Comparison of ENCODE assay signal across 22 cellular contexts in the genomic region with DNA sequence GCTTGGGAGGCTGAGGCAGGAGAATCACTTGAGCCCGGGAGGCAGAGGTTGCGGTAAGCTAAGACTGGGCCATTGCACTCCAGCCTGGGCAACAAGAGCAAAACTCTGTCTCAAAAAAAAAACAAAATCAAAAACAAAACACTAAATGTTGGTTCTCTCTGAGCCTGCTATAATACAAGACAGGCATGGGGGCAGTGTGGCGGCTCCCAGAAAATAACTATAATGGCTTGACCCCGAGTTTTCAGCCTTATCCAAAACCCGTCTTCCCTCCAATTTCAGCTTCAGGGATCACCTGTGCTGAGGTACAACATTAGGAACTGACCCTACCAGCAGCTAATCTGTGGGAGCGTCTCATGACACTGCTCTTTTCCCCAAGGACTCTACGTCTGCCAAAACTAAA. TPM values are rescaled to one million over a fixed set of nuclear protein-coding genes. Genes with fewer than 3 reads are reported as not detected.
DNase-seq lines count a peak whose midpoint lies in the region; ATAC-seq, FAIRE-seq and TF ChIP-seq lines count a peak whose summit lies in the region.
"Had no signal": no experiment of that assay in that cellular context is flagged by ENCODE, and none has a peak within 500 bp of the region (broad histone marks: within the 10 kb centered on the region; RNA-seq: fewer than 3 reads in every experiment).

No MANE protein-coding gene starts in this region.

- H3K36me3 ChIP-seq in DOHH2 (ENCODE audit: control insufficient read depth, low read length) (peaks cover 35% of the 10 kb centered on the region), GM12878 (ENCODE audit: control insufficient read depth in 2 of 2, insufficient read depth in 2 of 2, low read length in 1 of 2) (no peaks in the 10 kb centered on the region)
- H3K36me3 ChIP-seq: colonic mucosa, gastrocnemius medialis, tibial artery had no signal

- CTCF ChIA-PET in GM12878 (lab: Yijun Ruan, JAX), result interaction anchor here (0.5 to 15.1 kb wide), 12 partner anchors 8 to 244 kb away, joined by 3 to 324 read pairs (median 6); no protein-coding TSS in a partner anchor

- POLR2A ChIA-PET in GM12878 (lab: Charles Lee), result interaction anchor here (0.8 to 17.5 kb wide), 8 partner anchors 9 to 72 kb away, joined by 3 to 245 read pairs (median 6); no protein-coding TSS in a partner anchor

- SMC1A ChIA-PET in GM12878 (lab: Charles Lee; ENCODE audit: uncharacterized antibody, unreplicated experiment), result interaction anchor here (1.1 to 16.0 kb wide), 10 partner anchors 9 to 247 kb away, joined by 3 to 395 read pairs (median 6); partner anchors contain the start of gene DAD1

- 60% methylated on average over 7 of the region's 7 CpGs for WGBS in GM12878 (ENCODE audit: insufficient coverage, insufficient replicate concordance, low lambda C conversion rate, missing lambda C conversion rate)

- FAIRE-seq in GM12878 (lab: Jason Lieb, UNC), result no peak

- peak overlapping the region; percentile 100 for H3K27ac ChIP-seq in DOHH2 (ENCODE audit: low read depth, low read length)
- peak overlapping the region; percentile 75 for H3K27ac ChIP-seq in GM12878 (ENCODE audit: control insufficient read depth, insufficient read depth)
- H3K27ac ChIP-seq: gastrocnemius medialis, PC-9 had no signal

- no peaks in the 10 kb centered on the region for H3K27me3 Mint-ChIP-seq in memory B cell
- no peaks in the 10 kb centered on the region for H3K27me3 Mint-ChIP-seq in stimulated activated naive B cell treated with anti-CD40 and anti-IgM and Interleukin-4, amounts not matched to agents 10 μg/mL and 1 μg/mL and 100 μg/mL, for 72 hours
- H3K27me3 Mint-ChIP-seq: progenitor cell of endocrine pancreas had no signal

- H4K20me1 ChIP-seq in DOHH2 (ENCODE audit: control insufficient read depth, insufficient read depth, low read depth, low read length), result no peaks in the 10 kb centered on the region
- no peaks in the 10 kb centered on the region for H4K20me1 ChIP-seq in GM12878 (ENCODE audit: control insufficient read depth, insufficient read depth)

- no peak for TF ChIP-seq RAD21 in GM12878 (IDR thresholded peaks at IDR 0.05; ENCODE audit: insufficient read depth, low read depth, low read length)

- in situ Hi-C loops in GM12878 (cut with MboI) (no loop called here), GM13976 (cut with MboI; ENCODE audit: low sequenced_read_pairs, unreplicated experiment) (no loop called here)

- H2AFZ ChIP-seq in GM12878 (ENCODE audit: control insufficient read depth, low read depth, low read length), result no peak overlapping the region
- H2AFZ ChIP-seq: PC-9 had no signal

- no peak for TF ChIP-seq POLR2A in GM12878 (IDR thresholded peaks at IDR 0.05; ENCODE audit: low read depth, low read length)

- DNase-seq in GM12878 (ENCODE audit: low read depth, low spot score) (no peak), memory B cell (ENCODE audit: low spot score in 2 of 2) (no peak), hepatic stellate cell (ENCODE audit: low spot score) (no peak), GM13976 (ENCODE audit: low spot score) (no peak), iPS-NIHi7 (ENCODE audit: extremely low spot score) (no peak), NCI-H2029 treated with DMSO at 0.1 percent for 48 hours (lab: John Stamatoyannopoulos, UW) (no peak)
- no peak for DNase-seq in stimulated activated naive B cell treated with anti-CD40 and anti-IgM and Interleukin-4, amounts not matched to agents 10 μg/mL and 1 μg/mL and 100 μg/mL, for 72 hours
- DNase-seq: activated CD4-positive, CD25-positive, alpha-beta regulatory T cell treated with anti-CD3 and anti-CD28 coated beads, Interleukin-2, amount 50 U/mL, for 72 hours; activated naive CD8-positive, alpha-beta T cell treated with anti-CD3 and anti-CD28 coated beads, Interleukin-2, amount 10 ng/mL, durations not matched to agents 7 days and 5 days; colonic mucosa; gastrocnemius medialis; Karpas-422; naive thymus-derived CD8-positive, alpha-beta T cell; NCI-H1048; NCI-H2081 treated with DMSO at 0.1 percent for 48 hours; PC-9; tibial artery had no signal

- peaks cover 82% of the 10 kb centered on the region for H3K4me1 ChIP-seq in DOHH2 (ENCODE audit: control insufficient read depth, low read length)
- H3K4me1 ChIP-seq in GM12878 (ENCODE audit: control insufficient read depth, insufficient read depth, low read length), result peaks cover 25% of the 10 kb centered on the region
- H3K4me1 ChIP-seq: gastrocnemius medialis had no signal

- peak overlapping the region; percentile 97 for H3K4me2 ChIP-seq in DOHH2 (ENCODE audit: low read length)
- H3K4me2 ChIP-seq in GM12878 (ENCODE audit: control insufficient read depth, insufficient read depth), result peak overlapping the region; percentile 70

- no TSS peak for BruUV-seq in GM12878 (replicated peaks; lab: Mats Ljungman, UMichigan)

- peaks cover 40% of the 10 kb centered on the region for H3K4me1 Mint-ChIP-seq in memory B cell
- peaks cover 39 to 65% of the 10 kb centered on the region in 2 donors for H3K4me1 Mint-ChIP-seq in stimulated activated naive B cell treated with anti-CD40 and anti-IgM and Interleukin-4, amounts not matched to agents 10 μg/mL and 1 μg/mL and 100 μg/mL, for 72 hours

- peaks cover 40% of the 10 kb centered on the region for H3F3A ChIP-seq in DOHH2 (ENCODE audit: control insufficient read depth, insufficient read depth)

- no peaks in the 10 kb centered on the region for H3K36me3 Mint-ChIP-seq in memory B cell
- H3K36me3 Mint-ChIP-seq in stimulated activated naive B cell treated with anti-CD40 and anti-IgM and Interleukin-4, amounts not matched to agents 10 μg/mL and 1 μg/mL and 100 μg/mL, for 72 hours, result peaks cover 0 to 4% of the 10 kb centered on the region in 2 donors
- H3K36me3 Mint-ChIP-seq: activated naive CD8-positive, alpha-beta T cell treated with anti-CD3 and anti-CD28 coated beads, Interleukin-2, amount 10 ng/mL, durations not matched to agents 7 days and 5 days; brain; naive thymus-derived CD8-positive, alpha-beta T cell had no signal

- H3K9ac ChIP-seq in GM12878 (ENCODE audit: control insufficient read depth, insufficient read depth, low read length), result peak overlapping the region; percentile 70

- H3K4me3 Mint-ChIP-seq in memory B cell, result peak overlapping the region; percentile 71
- H3K4me3 Mint-ChIP-seq in stimulated activated naive B cell treated with anti-CD40 and anti-IgM and Interleukin-4, amounts not matched to agents 10 μg/mL and 1 μg/mL and 100 μg/mL, for 72 hours, result peak overlapping the region; percentile 47 to 66
- H3K4me3 Mint-ChIP-seq: activated naive CD8-positive, alpha-beta T cell treated with anti-CD3 and anti-CD28 coated beads, Interleukin-2, amount 10 ng/mL, durations not matched to agents 7 days and 5 days; activated T-helper 1 cell treated with anti-CD3 and anti-CD28 coated beads, Interleukin-12 subunit alpha, Interleukin-12 subunit beta, Interleukin-2, Interleukin-4 antibody, amounts not matched to agents 30 ng/mL and 10 ng/mL and 1 ng/mL, durations not matched to agents 14 hours and 24 hours and 36 hours; T-helper 2 cell treated with Interferon-gamma antibody and Interleukin-4, amounts not matched to agents 5 μg/mL and 100 μg/mL, for 36 hours had no signal

- intact Hi-C loops in GM12878 (cut with micrococcal nuclease; ENCODE audit: unreplicated experiment), result no loop called here

- H3K79me2 ChIP-seq in DOHH2 (ENCODE audit: control insufficient read depth, low read length), result peaks cover 64% of the 10 kb centered on the region
- H3K79me2 ChIP-seq in GM12878 (ENCODE audit: control insufficient read depth, insufficient read depth, low read length), result peaks cover 42% of the 10 kb centered on the region

- H3K9me3 Mint-ChIP-seq in memory B cell, result no peaks in the 10 kb centered on the region
- no peaks in the 10 kb centered on the region for H3K9me3 Mint-ChIP-seq in stimulated activated naive B cell treated with anti-CD40 and anti-IgM and Interleukin-4, amounts not matched to agents 10 μg/mL and 1 μg/mL and 100 μg/mL, for 72 hours
- H3K9me3 Mint-ChIP-seq: activated naive CD8-positive, alpha-beta T cell treated with anti-CD3 and anti-CD28 coated beads, Interleukin-2, amount 10 ng/mL, durations not matched to agents 7 days and 5 days; activated T-helper 1 cell treated with anti-CD3 and anti-CD28 coated beads, Interleukin-12 subunit alpha, Interleukin-12 subunit beta, Interleukin-2, Interleukin-4 antibody, amounts not matched to agents 30 ng/mL and 10 ng/mL and 1 ng/mL, durations not matched to agents 14 hours and 24 hours and 36 hours; brain; naive thymus-derived CD8-positive, alpha-beta T cell; T-helper 2 cell treated with Interferon-gamma antibody and Interleukin-4, amounts not matched to agents 5 μg/mL and 100 μg/mL, for 36 hours had no signal

- peak; percentile 51 for TF ChIP-seq CTCF in DOHH2 (IDR thresholded peaks at IDR 0.05; ENCODE audit: low read depth, low read length, poor library complexity, severe bottlenecking)
- no peak for TF ChIP-seq CTCF in GM12878 (IDR thresholded peaks at IDR 0.05 in 2 of 3, conservative IDR thresholded peaks at IDR 0.05 in 1 of 3; ENCODE audit: control insufficient read depth in 2 of 3, extremely low read depth in 1 of 3, insufficient read depth in 1 of 3, low read depth in 3 of 3, low read length in 3 of 3)
- TF ChIP-seq CTCF in GM13976 (IDR thresholded peaks at IDR 0.05; ENCODE audit: borderline replicate concordance, control extremely low read depth, extremely low read depth, insufficient read depth, missing control alignments), result no peak

- H3K9me2 ChIP-seq in DOHH2 (replicated peaks; ENCODE audit: control insufficient read depth, low read length), result no peaks in the 10 kb centered on the region

- TF ChIP-seq EP300 in GM12878 (IDR thresholded peaks at IDR 0.05; ENCODE audit: borderline replicate concordance in 1 of 2, control insufficient read depth in 1 of 2, low read depth in 2 of 2, low read length in 2 of 2), result no peak

- no peak for ATAC-seq in GM12878
- ATAC-seq in memory B cell (ENCODE audit: low read depth), result no peak
- ATAC-seq in stimulated activated naive B cell treated with anti-CD40 and anti-IgM and Interleukin-4, amounts not matched to agents 10 μg/mL and 1 μg/mL and 100 μg/mL, for 72 hours (replicated peaks), result no peak
- ATAC-seq: gastrocnemius medialis; naive thymus-derived CD8-positive, alpha-beta T cell had no signal

- RAD21 ChIA-PET in GM12878 (lab: Charles Lee; ENCODE audit: unreplicated experiment), result interaction anchor here (1.0 to 14.2 kb wide), 6 partner anchors 9 to 322 kb away, joined by 3 to 219 read pairs (median 4); partner anchors contain the start of gene OXA1L

- no peaks in the 10 kb centered on the region for H3K27me3 ChIP-seq in DOHH2 (ENCODE audit: control insufficient read depth, low read length)
- no peaks in the 10 kb centered on the region for H3K27me3 ChIP-seq in GM12878 (replicated peaks in 1 of 2; ENCODE audit: control insufficient read depth in 2 of 2, insufficient read depth in 2 of 2, low read length in 1 of 2)
- H3K27me3 ChIP-seq: colonic mucosa, gastrocnemius medialis, tibial artery had no signal

- H3K9me3 ChIP-seq in DOHH2 (ENCODE audit: control insufficient read depth, insufficient read depth, low read length) (no peaks in the 10 kb centered on the region), GM12878 (replicated peaks; ENCODE audit: control insufficient read depth, insufficient read depth, low read length) (no peaks in the 10 kb centered on the region)
- H3K9me3 ChIP-seq: colonic mucosa, gastrocnemius medialis, tibial artery had no signal

- H3K4me3 ChIP-seq in DOHH2 (ENCODE audit: low read length), result peak overlapping the region; percentile 97
- H3K4me3 ChIP-seq in GM12878, result peak overlapping the region; percentile 66
- H3K4me3 ChIP-seq: gastrocnemius medialis, PC-9 had no signal

- H3K27ac Mint-ChIP-seq in memory B cell, result peak overlapping the region; percentile 58
- peak overlapping the region; percentile 87 for H3K27ac Mint-ChIP-seq in stimulated activated naive B cell treated with anti-CD40 and anti-IgM and Interleukin-4, amounts not matched to agents 10 μg/mL and 1 μg/mL and 100 μg/mL, for 72 hours
- H3K27ac Mint-ChIP-seq: activated naive CD8-positive, alpha-beta T cell treated with anti-CD3 and anti-CD28 coated beads, Interleukin-2, amount 10 ng/mL, durations not matched to agents 7 days and 5 days; activated T-helper 1 cell treated with anti-CD3 and anti-CD28 coated beads, Interleukin-12 subunit alpha, Interleukin-12 subunit beta, Interleukin-2, Interleukin-4 antibody, amounts not matched to agents 30 ng/mL and 10 ng/mL and 1 ng/mL, durations not matched to agents 14 hours and 24 hours and 36 hours; progenitor cell of endocrine pancreas; T-helper 2 cell treated with Interferon-gamma antibody and Interleukin-4, amounts not matched to agents 5 μg/mL and 100 μg/mL, for 36 hours had no signal

RNA-seq across cellular contexts. Expression of gene SLC7A7, which starts 0.9 kb away (rescaled TPM):
- 64.8 and 70.2 TPM in 2 replicates for total RNA-seq in GM12878 (2013; cell fraction: nucleolus; rRNA removed)
- total RNA-seq in GM12878 (2014; rRNA removed), result 55.6 and 58.5 TPM in 2 replicates
- 38.5 and 39.7 TPM in 2 replicates for total RNA-seq in GM12878 (2014; rRNA removed; fragmentation: Illumina TruSeq; extraction: Trizol)
- total RNA-seq in GM12878 (2021), result 44.7 and 50.8 TPM in 2 replicates
- polyA plus RNA-seq in GM12878 (2011; ENCODE audit: low read depth), result 31.6 TPM
- polyA plus RNA-seq in GM12878 (2011; rRNA removed), result 58.6 and 79.2 TPM in 2 replicates
- 81.8 and 100 TPM in 2 replicates for polyA plus RNA-seq in GM12878 (2011; cell fraction: cytosol; rRNA removed)
- polyA plus RNA-seq in GM12878 (2011; cell fraction: nucleus; rRNA removed), result 56.1 and 60.0 TPM in 2 replicates
- polyA plus RNA-seq in GM12878 (2012), result 29.4 and 38.4 TPM in 2 replicates
- 64.3 and 65.1 TPM in 2 replicates for polyA plus RNA-seq in GM12878 (2014; fragmentation: Illumina TruSeq; extraction: Trizol)
- polyA plus RNA-seq in GM12878 (2014; fragmentation: Nextera tagmentation; extraction: Ambion mirVana), result 10 to 100 TPM; 48.1 to 72.7 TPM
- polyA plus RNA-seq in GM12878 (2014; rRNA removed), result 53.5 and 60.2 TPM in 2 replicates
- polyA plus RNA-seq in GM12878 (2016; fragmentation: Nextera tagmentation; extraction: Ambion mirVana), result 10 to 100 TPM; 27.8 to 31.1 TPM
- 85.9 and 88.4 TPM in 2 replicates for polyA minus RNA-seq in GM12878 (2011; rRNA and poly(A)+ RNA removed)
- 18.2 and 18.3 TPM in 2 replicates for polyA minus RNA-seq in GM12878 (2011; cell fraction: cytosol; rRNA and poly(A)+ RNA removed)
- polyA minus RNA-seq in GM12878 (2011; cell fraction: nucleus; rRNA and poly(A)+ RNA removed), result 15.2 and 20.2 TPM in 2 replicates
- total RNA-seq: activated T-helper 1 cell treated with anti-CD3 and anti-CD28 coated beads, Interleukin-12 subunit alpha, Interleukin-12 subunit beta, Interleukin-2, Interleukin-4 antibody, amounts not matched to agents 30 ng/mL and 10 ng/mL and 1 ng/mL, durations not matched to agents 14 hours and 24 hours and 36 hours had no signal

RNA-seq across cellular contexts. Expression of gene MRPL52, which starts 15.3 kb away (rescaled TPM):
- 21.8 and 22.3 TPM in 2 replicates for total RNA-seq in GM12878 (2013; cell fraction: nucleolus; rRNA removed)
- total RNA-seq in GM12878 (2014; rRNA removed) (102 and 143 TPM in 2 replicates), GM12878 (2014; rRNA removed; fragmentation: Illumina TruSeq; extraction: Trizol) (110 and 135 TPM in 2 replicates), GM12878 (2021) (193 and 208 TPM in 2 replicates)
- 136 TPM for polyA plus RNA-seq in GM12878 (2011; ENCODE audit: low read depth)
- polyA plus RNA-seq in GM12878 (2011; rRNA removed) (62.7 and 86.1 TPM in 2 replicates), GM12878 (2014; fragmentation: Illumina TruSeq; extraction: Trizol) (43.2 and 67.3 TPM in 2 replicates), GM12878 (2014; fragmentation: Nextera tagmentation; extraction: Ambion mirVana) (100 to 1,000 TPM in 1 of 2 experiments, 10 to 100 TPM in 1; 51.7 to 142 TPM), GM12878 (2014; rRNA removed) (172 and 212 TPM in 2 replicates), GM12878 (2016; fragmentation: Nextera tagmentation; extraction: Ambion mirVana) (100 to 1,000 TPM; 530 to 541 TPM)
- 51.4 and 58.7 TPM in 2 replicates for polyA plus RNA-seq in GM12878 (2011; cell fraction: cytosol; rRNA removed)
- polyA plus RNA-seq in GM12878 (2011; cell fraction: nucleus; rRNA removed), result 32.4 and 47.1 TPM in 2 replicates
- 113 and 144 TPM in 2 replicates for polyA plus RNA-seq in GM12878 (2012)
- polyA minus RNA-seq in GM12878 (2011; rRNA and poly(A)+ RNA removed), result 9.3 and 15.1 TPM in 2 replicates
- 12.3 and 22.1 TPM in 2 replicates for polyA minus RNA-seq in GM12878 (2011; cell fraction: cytosol; rRNA and poly(A)+ RNA removed)
- polyA minus RNA-seq in GM12878 (2011; cell fraction: nucleus; rRNA and poly(A)+ RNA removed), result 7.9 and 18.8 TPM in 2 replicates

RNA-seq across cellular contexts. Expression of gene MMP14, which starts 22.0 kb away (rescaled TPM):
- total RNA-seq in GM12878 (2013; cell fraction: nucleolus; rRNA removed), result 3.2 and 5.0 TPM in 2 replicates
- total RNA-seq in GM12878 (2014; rRNA removed) (0.38 and 0.85 TPM in 2 replicates), GM12878 (2014; rRNA removed; fragmentation: Illumina TruSeq; extraction: Trizol) (0.28 and 0.31 TPM in 2 replicates), GM12878 (2021) (1.1 and 1.8 TPM in 2 replicates)
- 1.2 TPM for polyA plus RNA-seq in GM12878 (2011; ENCODE audit: low read depth)
- polyA plus RNA-seq in GM12878 (2011; rRNA removed) (0.65 and 0.91 TPM in 2 replicates), GM12878 (2014; fragmentation: Illumina TruSeq; extraction: Trizol) (0.27 and 0.56 TPM in 2 replicates), GM12878 (2014; fragmentation: Nextera tagmentation; extraction: Ambion mirVana) (not detected), GM12878 (2014; rRNA removed) (1.8 and 1.9 TPM in 2 replicates), GM12878 (2016; fragmentation: Nextera tagmentation; extraction: Ambion mirVana) (under 1 TPM; 0.32 to 0.42 TPM)
- 1.8 and 2.0 TPM in 2 replicates for polyA plus RNA-seq in GM12878 (2011; cell fraction: cytosol; rRNA removed)
- polyA plus RNA-seq in GM12878 (2011; cell fraction: nucleus; rRNA removed), result 7.5 and 8.2 TPM in 2 replicates
- polyA plus RNA-seq in GM12878 (2012), result 0.46 and 0.59 TPM in 2 replicates
- 0.15 and 0.26 TPM in 2 replicates for polyA minus RNA-seq in GM12878 (2011; rRNA and poly(A)+ RNA removed)
- polyA minus RNA-seq in GM12878 (2011; cell fraction: cytosol; rRNA and poly(A)+ RNA removed), result not detected in 2 replicates
- polyA minus RNA-seq in GM12878 (2011; cell fraction: nucleus; rRNA and poly(A)+ RNA removed), result 0.57 and 1.1 TPM in 2 replicates
- polyA plus RNA-seq: naive thymus-derived CD8-positive, alpha-beta T cell had no signal

RNA-seq across cellular contexts. Expression of gene OXA1L, which starts 47.9 kb away (rescaled TPM):
- 115 and 118 TPM in 2 replicates for total RNA-seq in GM12878 (2013; cell fraction: nucleolus; rRNA removed)
- total RNA-seq in GM12878 (2014; rRNA removed) (289 and 292 TPM in 2 replicates), GM12878 (2014; rRNA removed; fragmentation: Illumina TruSeq; extraction: Trizol) (115 and 126 TPM in 2 replicates), GM12878 (2021) (156 and 166 TPM in 2 replicates)
- polyA plus RNA-seq in GM12878 (2011; ENCODE audit: low read depth), result 174 TPM
- polyA plus RNA-seq in GM12878 (2011; rRNA removed) (197 and 256 TPM in 2 replicates), GM12878 (2014; fragmentation: Illumina TruSeq; extraction: Trizol) (214 and 224 TPM in 2 replicates), GM12878 (2014; fragmentation: Nextera tagmentation; extraction: Ambion mirVana) (100 to 1,000 TPM; 110 to 116 TPM), GM12878 (2014; rRNA removed) (264 and 284 TPM in 2 replicates), GM12878 (2016; fragmentation: Nextera tagmentation; extraction: Ambion mirVana) (100 to 1,000 TPM; 105 to 115 TPM)
- polyA plus RNA-seq in GM12878 (2011; cell fraction: cytosol; rRNA removed), result 283 and 304 TPM in 2 replicates
- polyA plus RNA-seq in GM12878 (2011; cell fraction: nucleus; rRNA removed), result 405 and 422 TPM in 2 replicates
- polyA plus RNA-seq in GM12878 (2012), result 186 and 187 TPM in 2 replicates
- polyA minus RNA-seq in GM12878 (2011; rRNA and poly(A)+ RNA removed), result 190 and 233 TPM in 2 replicates
- polyA minus RNA-seq in GM12878 (2011; cell fraction: cytosol; rRNA and poly(A)+ RNA removed), result 56.3 and 63.2 TPM in 2 replicates
- 118 and 176 TPM in 2 replicates for polyA minus RNA-seq in GM12878 (2011; cell fraction: nucleus; rRNA and poly(A)+ RNA removed)

RNA-seq across cellular contexts. Expression of gene LRP10, which starts 57.2 kb away (rescaled TPM):
- 43.0 and 46.7 TPM in 2 replicates for total RNA-seq in GM12878 (2013; cell fraction: nucleolus; rRNA removed)
- 16.7 and 17.8 TPM in 2 replicates for total RNA-seq in GM12878 (2014; rRNA removed)
- total RNA-seq in GM12878 (2014; rRNA removed; fragmentation: Illumina TruSeq; extraction: Trizol), result 10.5 and 13.5 TPM in 2 replicates
- total RNA-seq in GM12878 (2021), result 51.5 and 56.9 TPM in 2 replicates
- polyA plus RNA-seq in GM12878 (2011; ENCODE audit: low read depth), result 23.9 TPM
- polyA plus RNA-seq in GM12878 (2011; rRNA removed), result 7.9 and 20.4 TPM in 2 replicates
- 30.1 and 31.1 TPM in 2 replicates for polyA plus RNA-seq in GM12878 (2011; cell fraction: cytosol; rRNA removed)
- 57.3 and 57.9 TPM in 2 replicates for polyA plus RNA-seq in GM12878 (2011; cell fraction: nucleus; rRNA removed)
- 47.1 and 60.2 TPM in 2 replicates for polyA plus RNA-seq in GM12878 (2012)
- polyA plus RNA-seq in GM12878 (2014; fragmentation: Illumina TruSeq; extraction: Trizol), result 8.3 and 24.5 TPM in 2 replicates
- 1 to 10 TPM; 3.0 TPM for polyA plus RNA-seq in GM12878 (2014; fragmentation: Nextera tagmentation; extraction: Ambion mirVana)
- polyA plus RNA-seq in GM12878 (2014; rRNA removed), result 21.4 and 23.0 TPM in 2 replicates
- 10 to 100 TPM; 43.8 to 53.7 TPM for polyA plus RNA-seq in GM12878 (2016; fragmentation: Nextera tagmentation; extraction: Ambion mirVana)
- 43.4 and 68.8 TPM in 2 replicates for polyA minus RNA-seq in GM12878 (2011; rRNA and poly(A)+ RNA removed)
- polyA minus RNA-seq in GM12878 (2011; cell fraction: cytosol; rRNA and poly(A)+ RNA removed), result 30.1 and 34.1 TPM in 2 replicates
- polyA minus RNA-seq in GM12878 (2011; cell fraction: nucleus; rRNA and poly(A)+ RNA removed), result 24.3 and 36.3 TPM in 2 replicates
